ENCODE assay signal across 22 cellular contexts in genomic region chr9:116524778-116525470, GRCh38.
"Had no signal": no experiment of that assay in that cellular context is flagged by ENCODE, and none has a peak within 500 bp of the region (broad histone marks: within the 10 kb centered on the region; RNA-seq: fewer than 3 reads in every experiment).

No MANE protein-coding gene starts in this region.

- H3K4me1 ChIP-seq: SJSA1 had no signal

- H3K36me3 ChIP-seq: MG63, SJSA1 had no signal

- H3K27ac ChIP-seq: SJSA1, SK-N-MC had no signal

- H3K27me3 ChIP-seq: MG63, SJSA1 had no signal

- H3K4me3 ChIP-seq: MG63, SJSA1, SK-N-MC had no signal

- DNase-seq: IMR-90, Karpas-422, KG1, MG63, NCI-H1092, NCI-H1436, NCI-H187, NCI-H2029, NCI-H2081 treated with DMSO at 0.1 percent for 48 hours, NCI-H2171, NCI-H226, NCI-H446, NCI-H510A, NCI-H524 treated with DMSO at 0.1 percent for 48 hours, NCI-H69, NCI-H774, Right ventricle myocardium superior, RPMI8226, SIG-M5 had no signal

- FAIRE-seq: RCC 7860 had no signal

- H3K9me3 ChIP-seq: MG63, SJSA1 had no signal
